In the genomic region with DNA sequence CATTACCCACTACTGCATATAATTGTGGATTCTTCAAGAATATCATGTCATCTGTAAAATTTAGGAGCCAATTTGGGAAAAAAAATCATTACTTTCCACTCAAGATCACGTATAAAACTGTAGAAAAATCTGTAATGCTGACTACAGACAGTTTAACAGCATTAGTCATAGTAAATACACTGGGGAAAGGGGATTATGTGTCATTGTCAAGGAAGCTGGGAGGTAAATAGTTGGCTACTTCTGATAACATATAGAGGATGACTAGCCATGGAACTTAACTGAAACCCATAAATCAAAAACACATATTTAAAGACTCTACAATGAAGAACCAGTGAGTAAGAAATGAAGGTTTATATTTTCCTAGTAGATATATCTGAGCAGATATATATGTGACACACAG, we compare ENCODE assay signal across 21 cellular contexts.
DNase-seq lines count a peak whose midpoint lies in the region; ATAC-seq and TF ChIP-seq lines count a peak whose summit lies in the region.
"Had no signal": no experiment of that assay in that cellular context is flagged by ENCODE, and none has a peak within 500 bp of the region (broad histone marks: within the 10 kb centered on the region; RNA-seq: fewer than 3 reads in every experiment).

No MANE protein-coding gene starts in this region.

- ATAC-seq in GM18868 (IDR thresholded peaks at IDR 0.05; ENCODE audit: unreplicated experiment): no peak
- ATAC-seq in omental fat pad (ENCODE audit: low FRiP score): no peak

- DNase-seq in 8988T (peak; percentile 8), H4 (ENCODE audit: low spot score) (peak; percentile 19), adipocyte (ENCODE audit: low read depth) (peak; percentile 38), glomerular visceral epithelial cell (ENCODE audit: extremely low spot score) (peak; percentile 51), DMS79 (lab: John Stamatoyannopoulos, UW) (no peak), MG63 (no peak), omental fat pad (ENCODE audit: low spot score) (no peak)
- DNase-seq: activated CD4-positive, alpha-beta T cell treated with anti-CD3 and anti-CD28 coated beads, Interleukin-2, amount 50 U/mL, for 48 hours; activated T-cell treated with anti-CD3 and anti-CD28 coated beads for 4 hours; aorta; colonic mucosa; DMS 273 treated with DMSO at 0.1 percent for 48 hours; foreskin melanocyte; midbrain; NCI-H1092; NCI-H2081; NCI-H526; SIG-M5; stimulated activated CD4-positive, alpha-beta T cell treated with anti-CD3 and anti-CD28 coated beads, Interleukin-12 subunit alpha, Interleukin-12 subunit beta, amount 100 ng/mL, for 4 hours had no signal

- H3K36me3 ChIP-seq in adipocyte (ENCODE audit: control insufficient read depth, insufficient read depth, low read length, severe bottlenecking): no peaks in the 10 kb centered on the region
- H3K36me3 ChIP-seq in MG63: no peaks in the 10 kb centered on the region
- H3K36me3 ChIP-seq: colonic mucosa, vagina had no signal

- TF ChIP-seq CTCF in omental fat pad (IDR thresholded peaks at IDR 0.05): no peak

- H3K9me3 ChIP-seq in adipocyte (ENCODE audit: control insufficient read depth, low read length) (no peaks in the 10 kb centered on the region), MG63 (no peaks in the 10 kb centered on the region)
- H3K9me3 ChIP-seq: colonic mucosa, vagina had no signal

- H3K27me3 ChIP-seq in adipocyte (replicated peaks; ENCODE audit: control insufficient read depth, insufficient read depth, low read length) (no peaks in the 10 kb centered on the region), MG63 (no peaks in the 10 kb centered on the region)
- H3K27me3 ChIP-seq: colonic mucosa, vagina had no signal

- no peak overlapping the region for H3K9ac ChIP-seq in adipocyte (ENCODE audit: low read length)

- H3K4me3 ChIP-seq in adipocyte (ENCODE audit: low read length): no peak overlapping the region
- no peak overlapping the region for H3K4me3 ChIP-seq in MG63
- H3K4me3 ChIP-seq: colonic mucosa, vagina had no signal

- no peaks in the 10 kb centered on the region for H3K4me1 ChIP-seq in adipocyte (ENCODE audit: control insufficient read depth, insufficient read depth, low read length)
- H3K4me1 ChIP-seq: colonic mucosa, vagina had no signal

Comparison
In these comparisons a context has a peak if more than half of its experiments do, and no peak if none do; other contexts are left out.
1. DNase-seq: peak in 8988T (single experiment), H4 (single experiment), adipocyte (single experiment) and glomerular visceral epithelial cell (single experiment); none in DMS79 (single experiment), MG63 (single experiment) and omental fat pad (single experiment).